Comparison of ENCODE assay signal across 9 cellular contexts in genomic region chr1:168320805-168321577, GRCh38. TPM values are rescaled to one million over a fixed set of nuclear protein-coding genes. Genes with fewer than 3 reads are reported as not detected.
DNase-seq lines count a peak whose midpoint lies in the region; ATAC-seq and TF ChIP-seq lines count a peak whose summit lies in the region.
"Had no signal": no experiment of that assay in that cellular context is flagged by ENCODE, and none has a peak within 500 bp of the region (broad histone marks: within the 10 kb centered on the region; RNA-seq: fewer than 3 reads in every experiment).

No MANE protein-coding gene starts in this region.

- CTCF ChIA-PET in GM10248 (lab: Yijun Ruan, JAX) = interaction anchor here (0.6 to 2.7 kb wide), 10 partner anchors 10 to 238 kb away, joined by 3 to 13 read pairs (median 4); no protein-coding TSS in a partner anchor

- H3K9me3 ChIP-seq in BE2C = no peaks in the 10 kb centered on the region

- no peak for ATAC-seq in left lobe of liver

- POLR2A ChIA-PET in GM10248 (lab: Yijun Ruan, JAX) = no interaction called here

- intact Hi-C loops in lower leg skin (cut with DNase I; ENCODE audit: low total_unique reads) = no loop called here

- H3K36me3 ChIP-seq in BE2C = no peaks in the 10 kb centered on the region

- no peak for TF ChIP-seq CTCF in BE2C (IDR thresholded peaks at IDR 0.05; ENCODE audit: low read depth, low read length)
- TF ChIP-seq CTCF in lower leg skin (IDR thresholded peaks at IDR 0.05) = no peak
- no peak for TF ChIP-seq CTCF in GM10248 (IDR thresholded peaks at IDR 0.05; ENCODE audit: control extremely low read depth, extremely low read depth, low read depth, missing control alignments)

- no peak overlapping the region for H3K4me3 ChIP-seq in BE2C (ENCODE audit: low read depth, low read length)
- H3K4me3 ChIP-seq in lower leg skin (ENCODE audit: low read depth, poor library complexity, severe bottlenecking) = no peak overlapping the region

- H3K27ac ChIP-seq in epithelial cell of prostate = peak overlapping the region; percentile 9

- WGBS in lower leg skin, 2 donors = 55 to 56% methylated on average over 5 of the region's 5 CpGs

- H3K4me1 ChIP-seq in BE2C = no peaks in the 10 kb centered on the region

- no peak for TF ChIP-seq POLR2A in lower leg skin (IDR thresholded peaks at IDR 0.05)

- no peaks in the 10 kb centered on the region for H3K27me3 ChIP-seq in BE2C

- DNase-seq in BE2C = peak; percentile 21
- DNase-seq in M059J (ENCODE audit: low read depth) = peak; percentile 88
- DNase-seq in epithelial cell of prostate (ENCODE audit: low read depth, low spot score) = no peak
- peak; percentile 74 for DNase-seq in myocyte (ENCODE audit: low read depth)
- no peak for DNase-seq in left lobe of liver (ENCODE audit: low spot score)
- DNase-seq in NCI-H2081 (lab: John Stamatoyannopoulos, UW) = no peak
- DNase-seq in lower leg skin (ENCODE audit: low spot score in 2 of 2) = no peak
- no peak for DNase-seq in GM10248 (ENCODE audit: extremely low spot score)
- DNase-seq: activated CD4-positive, alpha-beta T cell treated with anti-CD3 and anti-CD28 coated beads, Interleukin-2, amount 10 ng/mL, durations not matched to agents 7 days and 5 days had no signal

RNA-seq across cellular contexts. Expression of gene TBX19, which starts 40.3 kb away (rescaled TPM):
- polyA plus RNA-seq in BE2C (2012; ENCODE audit: insufficient read depth, insufficient read length, low read depth) = 1.6 TPM
- total RNA-seq in M059J (2014; rRNA removed; shearing (Covaris generic)) = 0.54 and 1.1 TPM in 2 replicates
- 0.62 and 1.3 TPM in 2 replicates for total RNA-seq in myocyte
- polyA plus RNA-seq in myocyte (2012) = 1.4 TPM
- total RNA-seq in left lobe of liver = 1.0 TPM
- 1 to 10 TPM; 1.8 to 7.5 (median 3.5) TPM for total RNA-seq in lower leg skin

Comparison
In these comparisons a context has a peak if more than half of its experiments do, and no peak if none do; other contexts are left out.
1. DNase-seq: peak in BE2C (single experiment), M059J (single experiment) and myocyte (single experiment); none in epithelial cell of prostate (single experiment), left lobe of liver (single experiment), NCI-H2081 (0 of 2), lower leg skin (0 of 2) and GM10248 (single experiment).